9 cellular contexts compared by ENCODE assay signal in the genomic region with DNA sequence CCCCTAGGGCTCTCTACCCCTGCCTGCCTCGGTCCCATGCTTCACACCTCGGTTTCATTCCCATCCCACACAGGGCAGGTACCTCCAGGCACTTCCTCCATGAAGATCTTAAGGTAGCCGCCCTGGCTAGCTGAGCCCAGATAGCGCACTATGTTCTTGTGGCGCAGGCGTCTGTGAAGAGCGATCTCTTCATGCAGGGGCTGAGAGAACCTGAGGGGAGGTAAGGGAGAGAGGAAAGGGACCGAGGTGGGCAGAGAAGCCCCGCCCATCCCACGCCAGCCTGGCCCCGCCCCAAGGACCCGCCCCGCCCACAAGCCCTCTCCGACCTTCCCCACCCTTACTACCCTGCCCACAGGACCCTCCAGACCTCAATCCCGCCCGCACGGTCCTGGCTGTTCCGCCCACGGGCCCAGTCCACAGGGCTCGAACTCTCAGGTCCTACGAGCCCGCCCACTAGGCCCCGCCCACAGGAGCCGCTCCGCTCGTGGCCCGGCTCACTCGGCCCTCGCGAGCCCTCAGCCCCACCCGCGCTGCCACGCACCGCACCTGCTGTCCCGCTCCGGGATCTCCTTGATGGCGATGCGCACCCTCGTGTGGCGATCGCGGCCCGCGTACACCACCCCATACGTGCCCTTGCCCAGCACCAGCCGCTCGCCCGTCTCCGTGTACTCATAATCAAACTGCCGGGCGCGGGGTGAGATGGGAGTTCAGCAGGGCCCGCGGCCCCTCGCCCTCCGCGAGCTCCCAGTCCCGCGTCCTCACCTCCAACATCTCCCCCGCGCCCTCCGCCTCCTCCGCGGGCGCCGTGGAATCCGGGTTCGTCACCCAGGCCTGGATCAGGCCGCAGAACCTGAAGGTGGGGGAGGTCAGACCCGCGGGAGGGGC. TPM values are rescaled to one million over a fixed set of nuclear protein-coding genes. Genes with fewer than 3 reads are reported as not detected.
DNase-seq lines count a peak whose midpoint lies in the region; ATAC-seq and TF ChIP-seq lines count a peak whose summit lies in the region.
"Had no signal": no experiment of that assay in that cellular context is flagged by ENCODE, and none has a peak within 500 bp of the region (broad histone marks: within the 10 kb centered on the region; RNA-seq: fewer than 3 reads in every experiment).

No MANE protein-coding gene starts in this region.

- no TSS peak for BruUV-seq in mammary epithelial cell (replicated peaks; lab: Mats Ljungman, UMichigan)

- no peaks in the 10 kb centered on the region for H3K27me3 ChIP-seq in breast epithelium
- H3K27me3 ChIP-seq in mammary epithelial cell (ENCODE audit: insufficient read depth, low read length), result no peaks in the 10 kb centered on the region
- peaks cover 48% of the 10 kb centered on the region for H3K27me3 ChIP-seq in iPS-15b (ENCODE audit: control insufficient read depth, insufficient read depth, low read length)
- H3K27me3 ChIP-seq in upper lobe of left lung, result no peaks in the 10 kb centered on the region

- no peaks in the 10 kb centered on the region for H4K20me1 ChIP-seq in mammary epithelial cell (ENCODE audit: insufficient read depth, low read length)

- no peak for TF ChIP-seq CTCF in breast epithelium (IDR thresholded peaks at IDR 0.05)
- no peak for TF ChIP-seq CTCF in mammary epithelial cell (conservative IDR thresholded peaks at IDR 0.05 in 1 of 2, IDR thresholded peaks at IDR 0.05 in 1 of 2; ENCODE audit: extremely low read depth in 1 of 2, insufficient read depth in 1 of 2, low read depth in 1 of 2, low read length in 2 of 2)
- no peak for TF ChIP-seq CTCF in upper lobe of left lung (IDR thresholded peaks at IDR 0.05)

- CTCF ChIA-PET in mammary epithelial cell (lab: Charles Lee; ENCODE audit: low non-redundant PET), result no interaction called here

- H3K27ac ChIP-seq in breast epithelium (no peak overlapping the region), mammary epithelial cell (ENCODE audit: insufficient read depth, low read depth, low read length) (no peak overlapping the region), upper lobe of left lung (peak overlapping the region in 1 of 4 donors; percentile 3)
- H3K27ac ChIP-seq: A549 had no signal

- DNase-seq in breast epithelium (ENCODE audit: low spot score in 2 of 2) (no peak), mammary epithelial cell (no peak), upper lobe of left lung (peak in 1 of 2 donors; percentile 91)

- in situ Hi-C loops in mammary epithelial cell (cut with MboI; ENCODE audit: low sequenced_read_pairs in 2 of 2), result no loop called here

- H3K9me3 ChIP-seq in breast epithelium, result no peaks in the 10 kb centered on the region
- no peaks in the 10 kb centered on the region for H3K9me3 ChIP-seq in mammary epithelial cell (replicated peaks; ENCODE audit: insufficient read depth, low read length)
- no peaks in the 10 kb centered on the region for H3K9me3 ChIP-seq in iPS-15b (ENCODE audit: control insufficient read depth, insufficient read depth, low read length)
- no peaks in the 10 kb centered on the region for H3K9me3 ChIP-seq in upper lobe of left lung
- H3K9me3 ChIP-seq: A549 had no signal

- H2AFZ ChIP-seq in mammary epithelial cell (ENCODE audit: low read depth, low read length), result no peak overlapping the region

- TF ChIP-seq POLR2A in breast epithelium (IDR thresholded peaks at IDR 0.05) (no peak), upper lobe of left lung (IDR thresholded peaks at IDR 0.05) (peak in 1 of 4 donors; percentile 5)

- peaks cover 0 to 13% of the 10 kb centered on the region in 2 donors for H3K4me1 ChIP-seq in breast epithelium
- peaks cover 8% of the 10 kb centered on the region for H3K4me1 ChIP-seq in mammary epithelial cell (ENCODE audit: insufficient read depth, low read length)
- peaks cover 13% of the 10 kb centered on the region for H3K4me1 ChIP-seq in iPS-15b (ENCODE audit: control insufficient read depth, insufficient read depth, low read length)
- peaks cover 19 to 39% (median 36%) of the 10 kb centered on the region in 4 donors for H3K4me1 ChIP-seq in upper lobe of left lung

- TF ChIP-seq EP300 in upper lobe of left lung (IDR thresholded peaks at IDR 0.05), result no peak

- H3K9ac ChIP-seq in mammary epithelial cell (ENCODE audit: insufficient read depth, low read length) (no peak overlapping the region), iPS-15b (ENCODE audit: low read depth, low read length) (no peak overlapping the region)

- H3K4me2 ChIP-seq in mammary epithelial cell (ENCODE audit: insufficient read depth, low read depth, low read length), result no peak overlapping the region
- H3K4me2 ChIP-seq: A549 had no signal

- no peaks in the 10 kb centered on the region for H3K36me3 ChIP-seq in breast epithelium
- H3K36me3 ChIP-seq in mammary epithelial cell (ENCODE audit: insufficient read depth, low read length), result peaks cover 7% of the 10 kb centered on the region
- no peaks in the 10 kb centered on the region for H3K36me3 ChIP-seq in iPS-15b (ENCODE audit: control insufficient read depth, insufficient read depth, low read length)
- H3K36me3 ChIP-seq in upper lobe of left lung, result peaks cover 37 to 97% (median 89%) of the 10 kb centered on the region in 4 donors

- 75% methylated on average over 7 of the region's 71 CpGs for WGBS in mammary epithelial cell (ENCODE audit: low coverage, missing lambda C conversion rate)
- WGBS in upper lobe of left lung, 2 donors, result 64 to 70% methylated on average over 58 to 71 of the region's 71 CpGs

- H3K4me3 ChIP-seq in breast epithelium (peak overlapping the region in 2 of 3 donors; percentile 10 to 29), mammary epithelial cell (replicated peaks in 1 of 3; ENCODE audit: insufficient read depth in 1 of 3, low read depth in 2 of 3, low read length in 3 of 3) (no peak overlapping the region), iPS-15b (ENCODE audit: low read depth, low read length) (peak overlapping the region; percentile 77), upper lobe of left lung (peak overlapping the region in 3 of 4 donors; percentile 11 to 42 (median 36))
- H3K4me3 ChIP-seq: A549 had no signal

- dilution Hi-C loops in mammary epithelial cell (cut with HindIII; ENCODE audit: low sequenced_read_pairs), result no loop called here

- intact Hi-C loops in breast epithelium (cut with DNase I; ENCODE audit: low total_unique reads), result loop anchor here (10.0 kb wide), 1 partner anchor 56 kb away; no protein-coding TSS in a partner anchor
- intact Hi-C loops in mammary epithelial cell (cut with micrococcal nuclease), result no loop called here

- H3K79me2 ChIP-seq in mammary epithelial cell (ENCODE audit: insufficient read depth, low read length), result peaks cover 14% of the 10 kb centered on the region

- no peak for ATAC-seq in upper lobe of left lung (ENCODE audit: low FRiP score in 2 of 2)
- no peak for ATAC-seq in GM21360 (IDR thresholded peaks at IDR 0.05; ENCODE audit: unreplicated experiment)
- no peak for ATAC-seq in HG02623 (IDR thresholded peaks at IDR 0.05; ENCODE audit: unreplicated experiment)
- ATAC-seq: A549 had no signal

RNA-seq across cellular contexts. Expression of gene MAP3K6, which starts 6.4 kb away (rescaled TPM):
- total RNA-seq in breast epithelium (10 to 100 TPM; 29.4 to 67.5 (median 52.0) TPM), mammary epithelial cell (10 to 100 TPM; 38.8 to 46.1 TPM), upper lobe of left lung (100 to 1,000 TPM in 4 of 6 donors, 10 to 100 TPM in 2; 36.6 to 302 (median 118) TPM)
- 22.5 TPM for polyA plus RNA-seq in mammary epithelial cell
- polyA minus RNA-seq in mammary epithelial cell, result 20.7 TPM

RNA-seq across cellular contexts. Expression of gene FCN3, which starts 14.2 kb away (rescaled TPM):
- total RNA-seq in breast epithelium, result 10 to 100 TPM in 1 of 3 donors, 1 to 10 TPM in 2; 6.0 to 10.5 (median 7.4) TPM
- not detected for total RNA-seq in mammary epithelial cell
- polyA plus RNA-seq in mammary epithelial cell, result not detected
- polyA minus RNA-seq in mammary epithelial cell, result not detected
- 1,000 to 10,000 TPM in 1 of 6 donors, 100 to 1,000 TPM in 5; 145 to 1,319 (median 555) TPM for total RNA-seq in upper lobe of left lung
- total RNA-seq: T-helper 2 cell treated with Interferon-gamma antibody and Interleukin-4, amounts not matched to agents 100 ng/mL and 5 ng/mL, for 36 hours had no signal
- polyA plus RNA-seq: A549 had no signal

RNA-seq across cellular contexts. Expression of gene SYTL1, which starts 18.6 kb away (rescaled TPM):
- 10 to 100 TPM in 2 of 3 donors, under 1 TPM in 1; 0.96 to 33.1 (median 22.3) TPM for total RNA-seq in breast epithelium
- total RNA-seq in mammary epithelial cell, result 10 to 100 TPM; 63.3 to 91.8 TPM
- 33.0 TPM for polyA plus RNA-seq in mammary epithelial cell
- 14.8 TPM for polyA minus RNA-seq in mammary epithelial cell
- 10 to 100 TPM; 28.7 to 74.4 (median 44.1) TPM for total RNA-seq in upper lobe of left lung

RNA-seq across cellular contexts. Expression of gene CD164L2, which starts 22.7 kb away (rescaled TPM):
- total RNA-seq in breast epithelium, result 1 to 10 TPM in 1 of 3 donors, under 1 TPM in 1, not detected in 1; 0.66 to 5.3 TPM
- total RNA-seq in mammary epithelial cell, result 1 to 10 TPM; 1.7 to 2.7 TPM
- polyA plus RNA-seq in mammary epithelial cell, result 1.4 TPM
- polyA minus RNA-seq in mammary epithelial cell, result 8.2 TPM
- total RNA-seq in upper lobe of left lung, result 10 to 100 TPM in 1 of 6 donors, 1 to 10 TPM in 5; 2.3 to 12.3 (median 5.5) TPM
- total RNA-seq: T-helper 2 cell treated with Interferon-gamma antibody and Interleukin-4, amounts not matched to agents 100 ng/mL and 5 ng/mL, for 36 hours; temporal lobe had no signal
- polyA plus RNA-seq: A549 had no signal

RNA-seq across cellular contexts. Expression of gene GPR3, which starts 32.0 kb away (rescaled TPM):
- total RNA-seq in breast epithelium, result under 1 TPM in 2 of 3 donors, not detected in 1; 0.16 to 0.66 TPM
- total RNA-seq in mammary epithelial cell, result 1 to 10 TPM in 1 of 2 donors, under 1 TPM in 1; 0.50 to 2.3 TPM
- polyA plus RNA-seq in mammary epithelial cell, result 3.1 TPM
- not detected for polyA minus RNA-seq in mammary epithelial cell
- total RNA-seq in upper lobe of left lung, result 1 to 10 TPM in 2 of 6 donors, under 1 TPM in 3, not detected in 1; 0.39 to 1.6 (median 0.76) TPM

Comparison
In these comparisons a context has a peak if more than half of its experiments do, and no peak if none do; other contexts are left out.
1. H3K4me3 ChIP-seq: peak in breast epithelium (2 of 3), iPS-15b (single experiment) and upper lobe of left lung (3 of 4); none in mammary epithelial cell (0 of 3).
2. RNA of gene FCN3, which starts 14.2 kb away (total RNA-seq): 145 to 1,319 TPM in upper lobe of left lung; 6.0 to 10.5 TPM in breast epithelium and not detected in mammary epithelial cell; every median in the first group is over 10 times any median in the second.